In the genomic region with DNA sequence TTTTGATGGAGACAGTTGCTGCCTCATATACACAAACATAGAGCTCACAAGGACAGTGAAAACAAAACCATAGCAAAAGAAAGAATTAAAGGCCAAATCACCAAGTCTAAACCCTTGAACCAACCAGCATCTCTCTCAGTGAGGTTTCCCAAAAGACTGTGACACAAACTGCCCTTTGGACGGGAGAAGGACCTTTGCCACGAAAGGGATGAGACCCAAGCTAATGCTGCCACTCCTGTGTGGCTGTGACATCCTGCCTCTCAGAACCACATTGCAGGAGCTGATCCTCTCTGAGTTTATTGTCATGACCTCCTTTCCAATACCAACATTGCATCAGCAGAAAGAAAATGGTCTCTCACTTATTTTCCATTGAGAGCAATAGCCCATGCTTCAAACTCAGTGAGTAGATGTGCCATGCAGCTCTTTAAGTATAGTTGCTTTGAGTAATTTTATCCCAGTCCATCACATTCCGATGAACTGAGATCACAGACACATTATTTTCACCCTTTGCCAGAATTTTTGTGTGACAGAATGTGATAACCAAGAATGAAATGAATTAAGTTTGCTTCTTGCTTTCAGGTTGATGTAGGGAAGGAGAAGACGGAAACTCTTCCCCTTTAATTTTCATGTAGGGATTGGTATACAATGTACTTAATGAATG, we compare ENCODE assay signal across 26 cellular contexts.
DNase-seq lines count a peak whose midpoint lies in the region; ATAC-seq and TF ChIP-seq lines count a peak whose summit lies in the region.
"Had no signal": no experiment of that assay in that cellular context is flagged by ENCODE, and none has a peak within 500 bp of the region (broad histone marks: within the 10 kb centered on the region; RNA-seq: fewer than 3 reads in every experiment).

No MANE protein-coding gene starts in this region.

- no peak overlapping the region for H2BK12ac ChIP-seq in mesenchymal stem cell (ENCODE audit: low read length in 2 of 2)

- no peak overlapping the region for H4K5ac ChIP-seq in IMR-90 (ENCODE audit: low read depth, low read length)

- peaks cover 1 to 5% (median 2%) of the 10 kb centered on the region in 3 donors for H3K27me3 Mint-ChIP-seq in CD14-positive monocyte (ENCODE audit: low read depth in 3 of 3)
- H3K27me3 Mint-ChIP-seq: activated naive CD8-positive, alpha-beta T cell treated with anti-CD3 and anti-CD28 coated beads, Interleukin-2, amount 50 U/mL, for 24 hours had no signal

- H2BK120ac ChIP-seq in IMR-90 (ENCODE audit: low read depth, low read length) (peak overlapping the region; percentile 16; the same call in 1 of the 2 replicates), mesenchymal stem cell (ENCODE audit: low read depth, low read length) (no peak overlapping the region)

- H3K4me3 Mint-ChIP-seq in CD14-positive monocyte = no peak overlapping the region
- H3K4me3 Mint-ChIP-seq: activated naive CD8-positive, alpha-beta T cell treated with anti-CD3 and anti-CD28 coated beads, Interleukin-2, amount 50 U/mL, for 24 hours; activated T-cell treated with anti-CD3 and anti-CD28 coated beads, Interleukin-2, amount 50 U/mL, for 24 hours; naive B cell; T-helper 17 cell had no signal

- H2AK5ac ChIP-seq in IMR-90 (ENCODE audit: low read depth, low read length) = no peak overlapping the region
- H2AK5ac ChIP-seq in mesenchymal stem cell (ENCODE audit: low read length, severe bottlenecking) = peak overlapping the region; percentile 11

- no peaks in the 10 kb centered on the region for H3K9me3 ChIP-seq in IMR-90 (ENCODE audit: control insufficient read depth, insufficient read depth, low read length)
- no peaks in the 10 kb centered on the region for H3K9me3 ChIP-seq in mesenchymal stem cell (ENCODE audit: control insufficient read depth, low read length)
- H3K9me3 ChIP-seq: esophagus muscularis mucosa had no signal

- H2BK15ac ChIP-seq in IMR-90 (ENCODE audit: low read depth, low read length) = no peak overlapping the region
- no peak overlapping the region for H2BK15ac ChIP-seq in mesenchymal stem cell (ENCODE audit: low read depth, poor library complexity, severe bottlenecking)

- dilution Hi-C loops in IMR-90 (cut with HindIII; ENCODE audit: low sequenced_read_pairs, unreplicated experiment) = no loop called here

- H2AFZ ChIP-seq in IMR-90 (replicated peaks; ENCODE audit: low read length, poor library complexity) = peak overlapping the region; percentile 56
- H2AFZ ChIP-seq in mesenchymal stem cell (ENCODE audit: low read depth, low read length) = no peak overlapping the region

- DNase-seq in EH (ENCODE audit: low read depth) (peak; percentile 58), IMR-90 (peak; percentile 34), brain microvascular endothelial cell (peak; percentile 37), mesenchymal stem cell (no peak), CD14-positive monocyte (ENCODE audit: low spot score) (no peak), coronary artery (ENCODE audit: low spot score) (no peak), medulla oblongata (ENCODE audit: extremely low spot score) (no peak)
- DNase-seq: activated CD8-positive, alpha-beta memory T cell treated with anti-CD3 and anti-CD28 coated beads for 24 hours; activated gamma-delta T cell treated with Interleukin-2 at 50 U/mL for 16 hours; activated naive CD8-positive, alpha-beta T cell treated with anti-CD3 and anti-CD28 coated beads, Interleukin-2, amount 50 U/mL, for 24 hours; activated T-cell treated with anti-CD3 and anti-CD28 coated beads, Interleukin-2, amount 50 U/mL, for 24 hours; cortex of kidney; islet precursor cell; Karpas-422; naive B cell; NCI-H1092; NCI-H187; NCI-H2171 treated with DMSO at 0.1 percent for 48 hours; NCI-H526; occipital lobe; T-helper 17 cell had no signal

- no peak overlapping the region for H3K56ac ChIP-seq in IMR-90 (ENCODE audit: extremely low read depth, insufficient read depth, low read length)

- H2BK5ac ChIP-seq in IMR-90 (ENCODE audit: low read depth, low read length, poor library complexity, severe bottlenecking) (no peak overlapping the region), mesenchymal stem cell (ENCODE audit: low read depth, low read length, poor library complexity, severe bottlenecking) (no peak overlapping the region)

- H3K14ac ChIP-seq in IMR-90 (replicated peaks; ENCODE audit: low read depth, low read length) (peak overlapping the region; percentile 50; the same call in 1 of the 2 replicates), mesenchymal stem cell (ENCODE audit: low read length in 2 of 2) (no peak overlapping the region)

- ATAC-seq in IMR-90 (ENCODE audit: low read depth) (no peak), HG03520 (IDR thresholded peaks at IDR 0.05; ENCODE audit: unreplicated experiment) (no peak)
- ATAC-seq: activated naive CD8-positive, alpha-beta T cell treated with anti-CD3 and anti-CD28 coated beads, Interleukin-2, amount 50 U/mL, for 24 hours; T-helper 17 cell had no signal

- 80% methylated on average over 1 of the region's 4 CpGs; no CpG with 5 or more reads in 1 of the 2 experiments for WGBS in IMR-90 (ENCODE audit: extremely low coverage in 2 of 2, insufficient read length in 1 of 2), 2 experiments
- WGBS in mesenchymal stem cell = 96% methylated on average over 3 of the region's 4 CpGs

- H3K9me3 Mint-ChIP-seq in CD14-positive monocyte = peaks cover 0 to 4% (median 0%) of the 10 kb centered on the region in 7 donors
- H3K9me3 Mint-ChIP-seq: activated naive CD8-positive, alpha-beta T cell treated with anti-CD3 and anti-CD28 coated beads, Interleukin-2, amount 50 U/mL, for 24 hours; activated T-cell treated with anti-CD3 and anti-CD28 coated beads, Interleukin-2, amount 50 U/mL, for 24 hours; naive B cell had no signal

- no peak for TF ChIP-seq POLR2A in IMR-90 (IDR thresholded peaks at IDR 0.05; ENCODE audit: low read depth, low read length)

- H4K91ac ChIP-seq in IMR-90 (ENCODE audit: insufficient read depth, low read depth, low read length) (peak overlapping the region; percentile 48; the same call in 1 of the 2 replicates), mesenchymal stem cell (ENCODE audit: low read length) (no peak overlapping the region)

- CTCF ChIA-PET in IMR-90 (lab: Yijun Ruan, JAX) = no interaction called here

- H3K4me2 ChIP-seq in IMR-90 (ENCODE audit: low read depth, low read length) = no peak overlapping the region
- H3K4me2 ChIP-seq in mesenchymal stem cell (ENCODE audit: low read length, poor library complexity, severe bottlenecking) = no peak overlapping the region

- H3K4me1 ChIP-seq in IMR-90 (ENCODE audit: control insufficient read depth, insufficient read depth, low read length) (peaks cover 2% of the 10 kb centered on the region), mesenchymal stem cell (ENCODE audit: control insufficient read depth, insufficient read depth, low read depth, low read length) (peaks cover 7% of the 10 kb centered on the region)

- H4K20me1 ChIP-seq in IMR-90 (ENCODE audit: insufficient read depth, low read length) = no peaks in the 10 kb centered on the region

- H2BK20ac ChIP-seq in IMR-90 (ENCODE audit: low read depth, low read length) = peak overlapping the region; percentile 49

- H3K4me3 ChIP-seq in IMR-90 (ENCODE audit: insufficient read depth, low read depth, low read length) (no peak overlapping the region), brain microvascular endothelial cell (ENCODE audit: low read depth, low read length) (no peak overlapping the region), mesenchymal stem cell (ENCODE audit: insufficient read depth in 1 of 2, low read depth in 1 of 2, low read length in 2 of 2) (no peak overlapping the region), coronary artery (no peak overlapping the region)
- H3K4me3 ChIP-seq: esophagus muscularis mucosa, skin epidermis had no signal

- H3K27ac Mint-ChIP-seq in CD14-positive monocyte = no peak overlapping the region
- H3K27ac Mint-ChIP-seq: activated naive CD8-positive, alpha-beta T cell treated with anti-CD3 and anti-CD28 coated beads, Interleukin-2, amount 50 U/mL, for 24 hours; activated T-cell treated with anti-CD3 and anti-CD28 coated beads, Interleukin-2, amount 50 U/mL, for 24 hours; T-helper 17 cell had no signal

- no peaks in the 10 kb centered on the region for H3K79me1 ChIP-seq in IMR-90 (ENCODE audit: low read depth in 1 of 2, low read length in 2 of 2)
- no peaks in the 10 kb centered on the region for H3K79me1 ChIP-seq in mesenchymal stem cell (replicated peaks; ENCODE audit: low read length, poor library complexity, severe bottlenecking)

- POLR2A ChIA-PET in IMR-90 (lab: Charles Lee; ENCODE audit: unreplicated experiment) = no interaction called here

- H3K23ac ChIP-seq in IMR-90 (ENCODE audit: low read depth, low read length) (0 out of 2 replicates have a peak overlapping the region, but pooled peaks have one; percentile 17), mesenchymal stem cell (ENCODE audit: low read length in 2 of 2) (no peak overlapping the region)

- H3K36me3 ChIP-seq in IMR-90 (ENCODE audit: control insufficient read depth, insufficient read depth, low read length) = no peaks in the 10 kb centered on the region
- H3K36me3 ChIP-seq in brain microvascular endothelial cell (replicated peaks) = no peaks in the 10 kb centered on the region
- H3K36me3 ChIP-seq in mesenchymal stem cell (ENCODE audit: control insufficient read depth in 1 of 2, insufficient read depth in 2 of 2, low read depth in 1 of 2, low read length in 2 of 2) = no peaks in the 10 kb centered on the region
- H3K36me3 ChIP-seq: esophagus muscularis mucosa had no signal

- TF ChIP-seq CTCF in IMR-90 (conservative IDR thresholded peaks at IDR 0.05; ENCODE audit: low read depth, low read length) (no peak), brain microvascular endothelial cell (IDR thresholded peaks at IDR 0.05; ENCODE audit: low read depth, low read length, missing control alignments) (no peak), CD14-positive monocyte (IDR thresholded peaks at IDR 0.05) (no peak), coronary artery (IDR thresholded peaks at IDR 0.05) (no peak)

- no TSS peak for BruUV-seq in IMR-90 (replicated peaks; lab: Mats Ljungman, UMichigan)

- in situ Hi-C loops in IMR-90 (cut with MboI; ENCODE audit: low sequenced_read_pairs) (no loop called here), brain microvascular endothelial cell (cut with HindIII; ENCODE audit: low pct_ligation_motif_present, low sequenced_read_pairs) (no loop called here)

- H4K8ac ChIP-seq in IMR-90 (ENCODE audit: low read depth in 2 of 2, low read length in 2 of 2) (peak overlapping the region in 1 of 2 experiments; percentile 50; a peak in 1 of 4 replicates), mesenchymal stem cell (ENCODE audit: low read length) (no peak overlapping the region)

- H3K9me1 ChIP-seq in IMR-90 (ENCODE audit: insufficient read depth, low read length) = peaks cover 5% of the 10 kb centered on the region; the same call in 1 of the 2 replicates

- H3K27me3 ChIP-seq in IMR-90 (ENCODE audit: control insufficient read depth, insufficient read depth, low read length) (no peaks in the 10 kb centered on the region), brain microvascular endothelial cell (replicated peaks) (no peaks in the 10 kb centered on the region), mesenchymal stem cell (ENCODE audit: control insufficient read depth in 1 of 2, insufficient read depth in 1 of 2, low read length in 2 of 2) (no peaks in the 10 kb centered on the region)
- H3K27me3 ChIP-seq: esophagus muscularis mucosa had no signal

- H3K18ac ChIP-seq in IMR-90 (ENCODE audit: low read depth, low read length) = no peak overlapping the region
- H3K18ac ChIP-seq in mesenchymal stem cell (ENCODE audit: low read depth in 1 of 2, low read length in 2 of 2) = no peak overlapping the region

- no peak for TF ChIP-seq RAD21 in IMR-90 (IDR thresholded peaks at IDR 0.05; ENCODE audit: low read length)

- H3K4me1 Mint-ChIP-seq in CD14-positive monocyte = no peaks in the 10 kb centered on the region
- H3K4me1 Mint-ChIP-seq: activated naive CD8-positive, alpha-beta T cell treated with anti-CD3 and anti-CD28 coated beads, Interleukin-2, amount 50 U/mL, for 24 hours; naive B cell; T-helper 17 cell had no signal

- no peak overlapping the region for H2AK9ac ChIP-seq in IMR-90 (replicated peaks; ENCODE audit: low read depth, low read length, poor library complexity)

- H3K27ac ChIP-seq in IMR-90 (ENCODE audit: insufficient read depth, low read length) (no peak overlapping the region), brain microvascular endothelial cell (no peak overlapping the region), mesenchymal stem cell (ENCODE audit: low read length, poor library complexity, severe bottlenecking) (no peak overlapping the region), coronary artery (no peak overlapping the region)
- H3K27ac ChIP-seq: C4-2B, esophagus muscularis mucosa, RWPE1, skin epidermis had no signal

- H3K36me3 Mint-ChIP-seq in CD14-positive monocyte = no peaks in the 10 kb centered on the region
- H3K36me3 Mint-ChIP-seq: naive B cell had no signal

- H3K4ac ChIP-seq in IMR-90 (ENCODE audit: low read depth, low read length) (peak overlapping the region; percentile 13; the same call in 1 of the 2 replicates), mesenchymal stem cell (ENCODE audit: low read depth in 1 of 2, low read length in 2 of 2) (no peak overlapping the region)

- H3K9ac ChIP-seq in IMR-90 (ENCODE audit: low read depth, low read length) (no peak overlapping the region), mesenchymal stem cell (ENCODE audit: low read length) (no peak overlapping the region)

- intact Hi-C loops in IMR-90 (cut with micrococcal nuclease) = no loop called here
- intact Hi-C loops in CD14-positive monocyte (cut with micrococcal nuclease) = no loop called here

Comparison
In these comparisons a context has a peak if more than half of its experiments do, and no peak if none do; other contexts are left out.
1. DNase-seq: peak in EH (single experiment), IMR-90 (single experiment) and brain microvascular endothelial cell (single experiment); none in mesenchymal stem cell (single experiment), CD14-positive monocyte (single experiment), coronary artery (single experiment) and medulla oblongata (single experiment).